In the genomic region with DNA sequence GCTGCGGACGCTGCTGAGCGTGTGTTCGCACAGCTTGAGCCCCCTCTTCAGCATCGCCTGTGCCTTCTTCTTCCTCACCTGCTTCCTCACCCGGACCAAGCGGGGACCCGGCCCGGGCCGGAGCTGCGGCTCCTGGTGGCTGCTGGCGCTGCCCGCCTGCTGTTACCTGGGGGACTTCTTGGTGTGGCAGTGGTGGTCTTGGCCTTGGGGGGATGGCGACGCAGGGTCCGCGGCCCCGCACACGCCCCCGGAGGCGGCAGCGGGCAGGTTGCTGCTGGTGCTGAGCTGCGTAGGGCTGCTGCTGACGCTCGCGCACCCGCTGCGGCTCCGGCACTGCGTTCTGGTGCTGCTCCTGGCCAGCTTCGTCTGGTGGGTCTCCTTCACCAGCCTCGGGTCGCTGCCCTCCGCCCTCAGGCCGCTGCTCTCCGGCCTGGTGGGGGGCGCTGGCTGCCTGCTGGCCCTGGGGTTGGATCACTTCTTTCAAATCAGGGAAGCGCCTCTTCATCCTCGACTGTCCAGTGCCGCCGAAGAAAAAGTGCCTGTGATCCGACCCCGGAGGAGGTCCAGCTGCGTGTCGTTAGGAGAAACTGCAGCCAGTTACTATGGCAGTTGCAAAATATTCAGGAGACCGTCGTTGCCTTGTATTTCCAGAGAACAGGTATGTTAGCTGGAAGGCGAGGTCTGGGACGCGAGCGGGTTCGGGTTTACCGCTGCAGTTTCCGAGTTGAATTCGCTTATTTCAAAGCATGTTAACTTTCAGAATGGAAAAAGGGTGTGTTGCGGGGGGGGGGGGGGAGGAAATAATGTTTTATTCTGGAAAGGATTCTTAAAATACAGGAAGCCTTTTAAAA, we compare ENCODE assay signal across 8 cellular contexts. TPM values are rescaled to one million over a fixed set of nuclear protein-coding genes. Genes with fewer than 3 reads are reported as not detected.
DNase-seq lines count a peak whose midpoint lies in the region; ATAC-seq and TF ChIP-seq lines count a peak whose summit lies in the region.

No MANE protein-coding gene starts in this region.

- H3K9me3 ChIP-seq in KOPT-K1 (ENCODE audit: insufficient read depth, low read length, poor library complexity, severe bottlenecking) (no peaks in the 10 kb centered on the region), lower lobe of right lung (no peaks in the 10 kb centered on the region)

- H3K27me3 ChIP-seq in lower lobe of right lung (ENCODE audit: low read depth), result no peaks in the 10 kb centered on the region

- peak; percentile 13 for TF ChIP-seq CTCF in lower lobe of right lung (IDR thresholded peaks at IDR 0.05)

- H3K4me3 ChIP-seq in lower lobe of right lung, result peak overlapping the region; percentile 91

- ATAC-seq in GM21786 (IDR thresholded peaks at IDR 0.05; ENCODE audit: unreplicated experiment) (peak; percentile 25), lower lobe of right lung (peak; percentile 72 to 77)

- H3K36me3 ChIP-seq in KOPT-K1 (ENCODE audit: insufficient read depth, low read length), result no peaks in the 10 kb centered on the region
- no peaks in the 10 kb centered on the region for H3K36me3 ChIP-seq in lower lobe of right lung

- H3K4me1 ChIP-seq in lower lobe of right lung, result peaks cover 16% of the 10 kb centered on the region

- H3K27ac ChIP-seq in KOPT-K1 (ENCODE audit: low read depth, low read length, poor library complexity, severe bottlenecking) (peak overlapping the region; percentile 47), cingulate gyrus (ENCODE audit: low read depth, low read length) (peak overlapping the region; percentile 39), lower lobe of right lung (peak overlapping the region; percentile 90)

- peak; percentile 26 for DNase-seq in GM03348 (ENCODE audit: low spot score)
- peak; percentile 59 for DNase-seq in activated CD4-positive, CD25-positive, alpha-beta regulatory T cell treated with anti-CD3 and anti-CD28 coated beads, Interleukin-2, amount 50 U/mL, for 72 hours
- peak; percentile 61 for DNase-seq in lower lobe of right lung
- peak; percentile 53 for DNase-seq in stimulated activated CD8-positive, alpha-beta memory T cell treated with anti-CD3 and anti-CD28 coated beads, Interleukin-4, amount 100 ng/mL, for 48 hours
- no peak for DNase-seq in GM19240 (ENCODE audit: insufficient read length, low spot score)

- intact Hi-C loops in lower lobe of right lung (cut with DNase I), result no loop called here

RNA-seq across cellular contexts. Expression of a gene that starts 1.0 kb away (rescaled TPM):
- 34.3 TPM for total RNA-seq in lower lobe of right lung

Comparison
In these comparisons a context has a peak if more than half of its experiments do, and no peak if none do; other contexts are left out.
1. H3K27ac ChIP-seq: peak in every context shown above with its lines; median percentile 90 in lower lobe of right lung; 47 in KOPT-K1; 39 in cingulate gyrus.